21 cellular contexts compared by ENCODE assay signal in genomic region chr1:62561306-62561705, GRCh38. TPM values are rescaled to one million over a fixed set of nuclear protein-coding genes. Genes with fewer than 3 reads are reported as not detected.
DNase-seq lines count a peak whose midpoint lies in the region; ATAC-seq, FAIRE-seq and TF ChIP-seq lines count a peak whose summit lies in the region.
"Had no signal": no experiment of that assay in that cellular context is flagged by ENCODE, and none has a peak within 500 bp of the region (broad histone marks: within the 10 kb centered on the region; RNA-seq: fewer than 3 reads in every experiment).

No MANE protein-coding gene starts in this region.

- no peaks in the 10 kb centered on the region for H4K20me1 ChIP-seq in K562 (replicated peaks; ENCODE audit: control insufficient read depth, insufficient read depth, low read length)

- no peak overlapping the region for H2AFZ ChIP-seq in K562 (ENCODE audit: low read depth, low read length)
- H2AFZ ChIP-seq: GM23248 had no signal

- no peak for TF ChIP-seq RAD21 in K562 (CRISPR knock-in tag; conservative IDR thresholded peaks at IDR 0.05 in 1 of 2, IDR thresholded peaks at IDR 0.05 in 1 of 2)

- H3K9me3 ChIP-seq in K562 (replicated peaks; ENCODE audit: control insufficient read depth, insufficient read depth, low read depth, low read length), result no peaks in the 10 kb centered on the region
- H3K9me3 ChIP-seq: Caco-2 had no signal

- no peaks in the 10 kb centered on the region for H3K4me1 ChIP-seq in K562 (replicated peaks in 1 of 2; ENCODE audit: control insufficient read depth in 2 of 2, insufficient read depth in 2 of 2, low read length in 2 of 2)
- H3K4me1 ChIP-seq: Caco-2 had no signal

- H3K79me2 ChIP-seq in K562 (ENCODE audit: control insufficient read depth, insufficient read depth, low read length), result no peaks in the 10 kb centered on the region

- no peaks in the 10 kb centered on the region for H3K9me1 ChIP-seq in K562 (ENCODE audit: control insufficient read depth, insufficient read depth, low read length)

- POLR2A ChIA-PET in HEK293T (lab: Yijun Ruan, JAX), result no interaction called here
- POLR2A ChIA-PET in K562 (lab: Yijun Ruan, JAX), result no interaction called here

- DNase-seq in HEK293T (ENCODE audit: extremely low spot score), result no peak
- DNase-seq in K562 (ENCODE audit: extremely low read depth in 1 of 4, low spot score in 3 of 4), result no peak
- no peak for DNase-seq in activated naive CD4-positive, alpha-beta T cell treated with Interleukin-2 at 50 U/mL for 16 hours
- DNase-seq in NAMALWA (ENCODE audit: low spot score), result no peak
- DNase-seq: 8988T; C1 segment of cervical spinal cord; Caco-2; CD4-positive, alpha-beta memory T cell; DMS153; DND-41; GF-D8; GM23248; H7; HCEC 1CT had no signal

- H3K4me3 ChIP-seq in K562, result no peak overlapping the region
- H3K4me3 ChIP-seq: GM23248 had no signal

- H3K36me3 ChIP-seq in K562 (ENCODE audit: control insufficient read depth, insufficient read depth, low read length), result no peaks in the 10 kb centered on the region

- H3K27me3 ChIP-seq in K562 (ENCODE audit: control insufficient read depth in 2 of 2, insufficient read depth in 2 of 2, low read length in 2 of 2), result no peaks in the 10 kb centered on the region

- FAIRE-seq in A204.1 (lab: Jason Lieb, UNC) (peak; percentile 40), K562 (lab: Jason Lieb, UNC) (no peak), islet of Langerhans (lab: Jason Lieb, UNC) (peak; percentile 88)
- FAIRE-seq: GM12891, H1 had no signal

- CTCF ChIA-PET in HEK293T (lab: Yijun Ruan, JAX) (no interaction called here), K562 (lab: Yijun Ruan, JAX; ENCODE audit: low intra/inter-chr PET ratio) (no interaction called here)

- no TSS peak for BruUV-seq in K562 (replicated peaks; lab: Mats Ljungman, UMichigan)

- TF ChIP-seq POLR2A in K562 (conservative IDR thresholded peaks at IDR 0.05), result no peak

- intact Hi-C loops in K562 (cut with micrococcal nuclease), result no loop called here

- no peak for TF ChIP-seq EP300 in K562 (IDR thresholded peaks at IDR 0.05; ENCODE audit: low read length)

- in situ Hi-C loops in K562 (cut with MboI), result no loop called here

- no peak overlapping the region for H3K4me2 ChIP-seq in K562 (ENCODE audit: insufficient read depth, low read length)

- no peak for ATAC-seq in K562
- ATAC-seq in GM19455 (IDR thresholded peaks at IDR 0.05; ENCODE audit: unreplicated experiment), result no peak

- no peak overlapping the region for H3K27ac ChIP-seq in K562 (ENCODE audit: extremely low read depth, low read depth, low read length)
- H3K27ac ChIP-seq: GM23248 had no signal

- no peak for TF ChIP-seq CTCF in K562 (IDR thresholded peaks at IDR 0.05 in 2 of 3, conservative IDR thresholded peaks at IDR 0.05 in 1 of 3; ENCODE audit: insufficient read depth in 2 of 3, low read depth in 1 of 3, low read length in 3 of 3)

- WGBS in K562 (ENCODE audit: insufficient coverage, low coverage, missing lambda C conversion rate), result 65% methylated on average over 2 of the region's 2 CpGs

- no peak overlapping the region for H3K9ac ChIP-seq in K562 (ENCODE audit: insufficient read depth in 1 of 2, low read depth in 2 of 2, low read length in 2 of 2)
- H3K9ac ChIP-seq: GM23248 had no signal

TF ChIP-seq in HEK293T, 16 proteins besides CTCF, POLR2A, EP300 and RAD21:
- peak; percentile 92 for TF ChIP-seq PKNOX1 (IDR thresholded peaks at IDR 0.05)
- no peak for TF ChIP-seq TARDBP (IDR thresholded peaks at IDR 0.05)
- no peak for TF ChIP-seq LEF1 (IDR thresholded peaks at IDR 0.05; ENCODE audit: borderline replicate concordance)

TF ChIP-seq in K562, 482 proteins besides CTCF, POLR2A, EP300 and RAD21 (continues in another document):
- TF ChIP-seq PBX2 (CRISPR knock-in tag; IDR thresholded peaks at IDR 0.05; ENCODE audit: low read depth), result no peak
- TF ChIP-seq PBX2 (tag; conservative IDR thresholded peaks at IDR 0.05; ENCODE audit: low read depth), result peak; percentile 46; the same call in 1 of the 2 replicates
- no peak for TF ChIP-seq GTF3C2 (IDR thresholded peaks at IDR 0.05; ENCODE audit: borderline replicate concordance, extremely low read depth, insufficient read length)
- no peak for TF ChIP-seq GTF2B (IDR thresholded peaks at IDR 0.05; ENCODE audit: extremely low read depth, insufficient read length)
- TF ChIP-seq ZFP30 (CRISPR knock-in tag; IDR thresholded peaks at IDR 0.05; ENCODE audit: borderline replicate concordance), result no peak
- TF ChIP-seq NCOA1 (IDR thresholded peaks at IDR 0.05; ENCODE audit: low read depth), result no peak
- TF ChIP-seq CREB3L1 (IDR thresholded peaks at IDR 0.05; ENCODE audit: borderline replicate concordance, low read depth), result no peak

RNA-seq across cellular contexts. Expression of gene ANGPTL3, which starts 36.0 kb away (rescaled TPM):
- not detected in 2 replicates for total RNA-seq in K562 (2011; cell fraction: chromatin; rRNA removed; ENCODE audit: low replicate concordance)
- not detected in 2 replicates for total RNA-seq in K562 (2011; cell fraction: nucleolus; rRNA removed)
- not detected in 2 replicates for total RNA-seq in K562 (2011; cell fraction: nucleoplasm; rRNA removed)
- total RNA-seq in K562 (2014; rRNA removed), result not detected in 2 replicates
- total RNA-seq in K562 (2014; rRNA removed; fragmentation: Illumina TruSeq; extraction: Trizol), result not detected in 2 replicates
- not detected in 2 replicates for total RNA-seq in K562 (2015; rRNA removed; fragmentation: Illumina TruSeq; extraction: Trizol)
- not detected in 2 replicates for total RNA-seq in K562 (2021)
- not detected in 2 replicates for polyA plus RNA-seq in K562 (2011; rRNA removed)
- polyA plus RNA-seq in K562 (2011; cell fraction: cytosol; rRNA removed), result not detected in 2 replicates
- polyA plus RNA-seq in K562 (2011; cell fraction: nucleus; rRNA removed), result not detected in 2 replicates
- not detected in 2 replicates for polyA plus RNA-seq in K562 (2012)
- not detected in 2 replicates for polyA plus RNA-seq in K562 (2014; fragmentation: Illumina TruSeq; extraction: Trizol)
- not detected for polyA plus RNA-seq in K562 (2014; fragmentation: Nextera tagmentation; extraction: Ambion mirVana)
- polyA plus RNA-seq in K562 (2014; rRNA removed), result not detected in 2 replicates
- not detected in 2 replicates for polyA minus RNA-seq in K562 (2011; rRNA and poly(A)+ RNA removed)
- not detected in 2 replicates for polyA minus RNA-seq in K562 (2011; cell fraction: cytosol; rRNA and poly(A)+ RNA removed)
- polyA minus RNA-seq in K562 (2011; cell fraction: nucleus; rRNA and poly(A)+ RNA removed), result not detected in 2 replicates
- total RNA-seq: A673; CD4-positive, alpha-beta memory T cell; GM23248; H1; H7 had no signal
- polyA plus RNA-seq: BJ; CD4-positive, alpha-beta memory T cell; GM23248; H1 had no signal
